ENCODE assay signal across 14 cellular contexts in the genomic region with DNA sequence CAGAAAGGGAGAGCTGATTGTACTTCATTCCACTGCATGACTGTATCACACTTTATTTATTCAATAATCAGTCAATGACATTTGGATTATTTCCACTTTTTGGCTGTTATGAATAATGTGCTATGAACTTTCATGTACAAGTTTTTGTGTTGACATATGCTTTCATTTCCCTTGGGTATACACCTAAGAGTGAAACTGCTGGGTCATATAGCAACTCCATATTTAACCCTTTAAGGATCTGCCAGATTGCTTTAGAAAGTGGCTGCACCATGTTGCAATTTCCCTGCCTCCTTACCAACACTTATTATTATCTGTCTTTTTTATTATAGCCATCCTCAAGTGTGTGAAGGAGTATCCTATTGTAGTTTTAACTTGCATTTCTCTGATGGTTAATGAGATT.
DNase-seq lines count a peak whose midpoint lies in the region; ATAC-seq and TF ChIP-seq lines count a peak whose summit lies in the region.
"Had no signal": no experiment of that assay in that cellular context is flagged by ENCODE, and none has a peak within 500 bp of the region (broad histone marks: within the 10 kb centered on the region; RNA-seq: fewer than 3 reads in every experiment).

No MANE protein-coding gene starts in this region.

- no peaks in the 10 kb centered on the region for H3K36me3 Mint-ChIP-seq in activated T-helper 17 cell treated with anti-CD3 and anti-CD28 coated beads, Interleukin-2, amount 50 U/mL, for 72 hours (ENCODE audit: low read depth)
- H3K36me3 Mint-ChIP-seq: CD14-positive monocyte; CD8-positive, alpha-beta memory T cell; IgD-negative memory B cell had no signal

- TF ChIP-seq CTCF in GM12865 (IDR thresholded peaks at IDR 0.05; ENCODE audit: insufficient read depth, low read depth, low read length, missing control alignments) (no peak), MM.1S (IDR thresholded peaks at IDR 0.05; ENCODE audit: low read length) (no peak), suprapubic skin (IDR thresholded peaks at IDR 0.05) (no peak)

- H4K20me1 ChIP-seq in MM.1S (ENCODE audit: insufficient read depth, low read length): no peaks in the 10 kb centered on the region

- no peak overlapping the region for H3K9ac ChIP-seq in MM.1S (ENCODE audit: low read length)
- H3K9ac ChIP-seq: GM23248, KMS-11 had no signal

- ATAC-seq in activated T-helper 17 cell treated with anti-CD3 and anti-CD28 coated beads, Interleukin-2, amount 50 U/mL, for 72 hours (replicated peaks): peak; percentile 14
- ATAC-seq in GM19452 (IDR thresholded peaks at IDR 0.05; ENCODE audit: unreplicated experiment): no peak
- no peak for ATAC-seq in GM21825 (IDR thresholded peaks at IDR 0.05; ENCODE audit: unreplicated experiment)
- ATAC-seq in HG03342 (IDR thresholded peaks at IDR 0.05; ENCODE audit: unreplicated experiment): no peak

- H3K27ac ChIP-seq in MM.1S (ENCODE audit: low read length): no peak overlapping the region
- H3K27ac ChIP-seq in suprapubic skin: no peak overlapping the region
- H3K27ac ChIP-seq: GM23248, KMS-11 had no signal

- no peaks in the 10 kb centered on the region for H3K27me3 ChIP-seq in MM.1S (replicated peaks; ENCODE audit: insufficient read depth, low read length)
- no peaks in the 10 kb centered on the region for H3K27me3 ChIP-seq in suprapubic skin

- DNase-seq in GM12865 (ENCODE audit: low read depth): peak; percentile 59
- peak; percentile 8 for DNase-seq in MM.1S
- DNase-seq in suprapubic skin (ENCODE audit: low spot score in 2 of 2): no peak
- DNase-seq: CD8-positive, alpha-beta memory T cell; DMS 273 treated with DMSO at 0.1 percent for 48 hours; GM23248; H7 had no signal

- H3K79me2 ChIP-seq in MM.1S (ENCODE audit: low read length): no peaks in the 10 kb centered on the region

- H3K9me3 Mint-ChIP-seq in activated T-helper 17 cell treated with anti-CD3 and anti-CD28 coated beads, Interleukin-2, amount 50 U/mL, for 72 hours: peaks cover 4% of the 10 kb centered on the region

- peaks cover 10% of the 10 kb centered on the region for H3K27me3 Mint-ChIP-seq in activated T-helper 17 cell treated with anti-CD3 and anti-CD28 coated beads, Interleukin-2, amount 50 U/mL, for 72 hours
- H3K27me3 Mint-ChIP-seq: IgD-negative memory B cell had no signal

- no peaks in the 10 kb centered on the region for H3K4me1 Mint-ChIP-seq in activated T-helper 17 cell treated with anti-CD3 and anti-CD28 coated beads, Interleukin-2, amount 50 U/mL, for 72 hours
- H3K4me1 Mint-ChIP-seq: CD14-positive monocyte; CD8-positive, alpha-beta memory T cell had no signal

- no peaks in the 10 kb centered on the region for H3K9me2 ChIP-seq in MM.1S (replicated peaks; ENCODE audit: insufficient read depth, low read length)

- H3K4me3 Mint-ChIP-seq in activated T-helper 17 cell treated with anti-CD3 and anti-CD28 coated beads, Interleukin-2, amount 50 U/mL, for 72 hours: no peak overlapping the region
- H3K4me3 Mint-ChIP-seq: CD14-positive monocyte; CD8-positive, alpha-beta memory T cell had no signal

- no peaks in the 10 kb centered on the region for H3K4me1 ChIP-seq in MM.1S (ENCODE audit: low read length)
- no peaks in the 10 kb centered on the region for H3K4me1 ChIP-seq in suprapubic skin

- no peak overlapping the region for H2AFZ ChIP-seq in MM.1S (ENCODE audit: low read length)
- H2AFZ ChIP-seq: GM23248 had no signal

- no peak overlapping the region for H3K27ac Mint-ChIP-seq in activated T-helper 17 cell treated with anti-CD3 and anti-CD28 coated beads, Interleukin-2, amount 50 U/mL, for 72 hours
- H3K27ac Mint-ChIP-seq: CD14-positive monocyte; CD8-positive, alpha-beta memory T cell; IgD-negative memory B cell had no signal

- TF ChIP-seq POLR2A in suprapubic skin (IDR thresholded peaks at IDR 0.05): no peak

- H3F3A ChIP-seq in MM.1S (ENCODE audit: insufficient read depth, low read length): no peaks in the 10 kb centered on the region

- H3K4me3 ChIP-seq in GM12865 (ENCODE audit: low read depth, low read length) (no peak overlapping the region), MM.1S (ENCODE audit: low read length) (no peak overlapping the region), suprapubic skin (no peak overlapping the region)
- H3K4me3 ChIP-seq: GM23248 had no signal

- TF ChIP-seq EP300 in suprapubic skin (IDR thresholded peaks at IDR 0.05): no peak

- no peaks in the 10 kb centered on the region for H3K9me3 ChIP-seq in MM.1S (replicated peaks; ENCODE audit: insufficient read depth, low read length)
- no peaks in the 10 kb centered on the region for H3K9me3 ChIP-seq in suprapubic skin

- no peak overlapping the region for H3K4me2 ChIP-seq in MM.1S (ENCODE audit: low read depth, low read length)
- H3K4me2 ChIP-seq: KMS-11 had no signal

- H3K36me3 ChIP-seq in MM.1S (replicated peaks; ENCODE audit: insufficient read depth, low read length): no peaks in the 10 kb centered on the region
- H3K36me3 ChIP-seq in suprapubic skin: no peaks in the 10 kb centered on the region

Comparison
In these comparisons a context has a peak if more than half of its experiments do, and no peak if none do; other contexts are left out.
1. DNase-seq: peak in GM12865 (single experiment) and MM.1S (single experiment); none in suprapubic skin (0 of 2).